Comparison of ENCODE assay signal across 1 cellular context in genomic region chr12:52032797-52033505, GRCh38.
TF ChIP-seq lines count a peak whose summit lies in the region.

No MANE protein-coding gene starts in this region.

TF ChIP-seq in HepG2, 621 proteins besides CTCF, POLR2A, EP300 and RAD21 (continued from another document):
- TF ChIP-seq TFAP4 (IDR thresholded peaks at IDR 0.05; ENCODE audit: borderline replicate concordance, low read depth) (peak; percentile 66; the same call in 1 of the 2 replicates), KLF12 (CRISPR knock-in tag; IDR thresholded peaks at IDR 0.05; ENCODE audit: borderline replicate concordance) (peak; percentile 76; the same call in 1 of the 2 replicates), SMAD1 (CRISPR knock-in tag; IDR thresholded peaks at IDR 0.05; ENCODE audit: borderline replicate concordance, low read depth) (0 out of 2 replicates have a peak, but pooled peaks have one; percentile 40)
